ENCODE assay signal across 13 cellular contexts in genomic region chr2:240868286-240869108, GRCh38. TPM values are rescaled to one million over a fixed set of nuclear protein-coding genes. Genes with fewer than 3 reads are reported as not detected.
DNase-seq lines count a peak whose midpoint lies in the region; ATAC-seq and TF ChIP-seq lines count a peak whose summit lies in the region.
"Had no signal": no experiment of that assay in that cellular context is flagged by ENCODE, and none has a peak within 500 bp of the region (broad histone marks: within the 10 kb centered on the region; RNA-seq: fewer than 3 reads in every experiment).

AGXT (plus strand) TSS chr2:240868824; CDS start chr2:240868866, 42 bp downstream.

- H3K27ac ChIP-seq in SK-N-SH (ENCODE audit: low read depth in 2 of 2, low read length in 1 of 2) = no peak within 1 kb of the TSS
- H3K27ac ChIP-seq: KMS-11 had no signal

- H3K36me3 ChIP-seq in H7 (replicated peaks; ENCODE audit: control insufficient read depth, insufficient read depth, low read length) = no peaks in the 10 kb centered on the region
- no peaks in the 10 kb centered on the region for H3K36me3 ChIP-seq in adipocyte (ENCODE audit: control insufficient read depth, insufficient read depth, low read length, severe bottlenecking)
- no peaks in the 10 kb centered on the region for H3K36me3 ChIP-seq in mucosa of descending colon (ENCODE audit: low read depth)
- H3K36me3 ChIP-seq in SK-N-SH (replicated peaks in 1 of 2; ENCODE audit: control insufficient read depth in 1 of 2, insufficient read depth in 2 of 2, low read length in 1 of 2) = no peaks in the 10 kb centered on the region

- no peak within 1 kb of the TSS for H3K4me2 ChIP-seq in SK-N-SH
- H3K4me2 ChIP-seq: KMS-11 had no signal

- H3K4me3 ChIP-seq in H7 (ENCODE audit: insufficient read depth, low read depth, low read length) (no peak within 1 kb of the TSS), adipocyte (ENCODE audit: low read length) (no peak within 1 kb of the TSS), mucosa of descending colon (no peak within 1 kb of the TSS), SK-N-SH (ENCODE audit: low read depth in 2 of 2, low read length in 1 of 2) (no peak within 1 kb of the TSS)
- H3K4me3 ChIP-seq: lung had no signal

- H3K9me2 ChIP-seq in SK-N-SH = no peaks in the 10 kb centered on the region

- peak; percentile 51 for DNase-seq in H7
- peak; percentile 82 for DNase-seq in NCI-H146 treated with DMSO at 0.1 percent for 48 hours (lab: John Stamatoyannopoulos, UW; ENCODE audit: unreplicated experiment)
- peak; percentile 56 for DNase-seq in adipocyte (ENCODE audit: low read depth)
- DNase-seq in mucosa of descending colon = peak; percentile 66 to 81 (median 69)
- DNase-seq in NCI-H1436 treated with DMSO at 0.1 percent for 48 hours (lab: John Stamatoyannopoulos, UW) = no peak
- no peak for DNase-seq in SK-N-SH
- DNase-seq: activated naive CD8-positive, alpha-beta T cell treated with anti-CD3 and anti-CD28 coated beads, Interleukin-2, amount 10 ng/mL, durations not matched to agents 7 days and 5 days; HCEC 1CT; T-helper 2 cell had no signal

- no peak for TF ChIP-seq EP300 in SK-N-SH (IDR thresholded peaks at IDR 0.05; ENCODE audit: borderline replicate concordance in 1 of 2, low read depth in 1 of 2, low read length in 1 of 2)

- H3K27me3 ChIP-seq in H7 (ENCODE audit: control insufficient read depth, insufficient read depth, low read length) (no peaks in the 10 kb centered on the region), adipocyte (replicated peaks; ENCODE audit: control insufficient read depth, insufficient read depth, low read length) (peaks cover 71% of the 10 kb centered on the region), SK-N-SH (ENCODE audit: insufficient read depth) (peaks cover 2% of the 10 kb centered on the region; the same call in 1 of the 2 replicates)

- H3K9me3 ChIP-seq in adipocyte (ENCODE audit: control insufficient read depth, low read length) (no peaks in the 10 kb centered on the region), mucosa of descending colon (no peaks in the 10 kb centered on the region), SK-N-SH (no peaks in the 10 kb centered on the region)

- intact Hi-C loops in mucosa of descending colon (cut with DNase I, micrococcal nuclease) = no loop called here

- no peak for TF ChIP-seq CTCF in mucosa of descending colon (IDR thresholded peaks at IDR 0.05)
- no peak for TF ChIP-seq CTCF in SK-N-SH (IDR thresholded peaks at IDR 0.05)

- H2AFZ ChIP-seq in SK-N-SH (ENCODE audit: low read depth) = no peak within 1 kb of the TSS

- CTCF ChIA-PET in SK-N-SH (lab: Yijun Ruan, JAX) = interaction anchor here (1.6 to 1.8 kb wide), 2 partner anchors 14 to 28 kb away, joined by 5 to 6 read pairs; no protein-coding TSS in a partner anchor

- H4K20me1 ChIP-seq in SK-N-SH (ENCODE audit: insufficient read depth) = no peaks in the 10 kb centered on the region

- TF ChIP-seq RAD21 in SK-N-SH (IDR thresholded peaks at IDR 0.05; ENCODE audit: low read length) = no peak

- H3K4me1 ChIP-seq in adipocyte (ENCODE audit: control insufficient read depth, insufficient read depth, low read length) = no peaks in the 10 kb centered on the region
- H3K4me1 ChIP-seq in mucosa of descending colon (ENCODE audit: low read depth) = peaks cover 9% of the 10 kb centered on the region
- H3K4me1 ChIP-seq in SK-N-SH (ENCODE audit: control insufficient read depth in 1 of 2, insufficient read depth in 2 of 2, low read depth in 1 of 2, low read length in 1 of 2) = no peaks in the 10 kb centered on the region

- H3K9ac ChIP-seq in adipocyte (ENCODE audit: low read length) = no peak within 1 kb of the TSS
- no peak within 1 kb of the TSS for H3K9ac ChIP-seq in SK-N-SH
- H3K9ac ChIP-seq: KMS-11 had no signal

- H3K79me2 ChIP-seq in SK-N-SH (ENCODE audit: insufficient read depth) = no peaks in the 10 kb centered on the region

- POLR2A ChIA-PET in SK-N-SH (lab: Yijun Ruan, JAX) = no interaction called here

- 39% methylated on average over 11 of the region's 21 CpGs for WGBS in SK-N-SH (ENCODE audit: low lambda C conversion rate)

- H3F3A ChIP-seq in SK-N-SH (replicated peaks; ENCODE audit: insufficient read depth) = no peaks in the 10 kb centered on the region

- ATAC-seq in mucosa of descending colon (peak; percentile 87), HG03571 (IDR thresholded peaks at IDR 0.05; ENCODE audit: unreplicated experiment) (no peak), HG03442 (IDR thresholded peaks at IDR 0.05; ENCODE audit: unreplicated experiment) (no peak)

TF ChIP-seq in SK-N-SH, 30 proteins besides CTCF, POLR2A, EP300 and RAD21:
- TF ChIP-seq RCOR1 (IDR thresholded peaks at IDR 0.05; ENCODE audit: low read length) (no peak), GATA2 (CRISPR knock-in tag; IDR thresholded peaks at IDR 0.05) (no peak), YY1 (IDR thresholded peaks at IDR 0.05; ENCODE audit: low read depth) (no peak), FOXM1 (IDR thresholded peaks at IDR 0.05; ENCODE audit: low read depth) (no peak), RXRA (IDR thresholded peaks at IDR 0.05; ENCODE audit: borderline replicate concordance, low read depth) (no peak), MEF2A (IDR thresholded peaks at IDR 0.05; ENCODE audit: borderline replicate concordance, low read depth) (no peak), SIN3A (IDR thresholded peaks at IDR 0.05; ENCODE audit: borderline replicate concordance, low read depth, low read length) (no peak), PBX3 (IDR thresholded peaks at IDR 0.05) (no peak), USF2 (IDR thresholded peaks at IDR 0.05; ENCODE audit: borderline replicate concordance, low read depth, low read length) (no peak), FOXJ3 (CRISPR knock-in tag; IDR thresholded peaks at IDR 0.05) (no peak), ELF1 (IDR thresholded peaks at IDR 0.05) (no peak), NRF1 (IDR thresholded peaks at IDR 0.05; ENCODE audit: low read depth, low read length) (no peak)

RNA-seq across cellular contexts. Expression of gene AGXT, which starts in this region (rescaled TPM):
- total RNA-seq in H7 (2014; rRNA removed; shearing (Covaris generic)) = not detected in 2 replicates
- 1 to 10 TPM in 2 of 3 donors, under 1 TPM in 1; 0.22 to 4.1 (median 1.0) TPM for total RNA-seq in mucosa of descending colon
- polyA plus RNA-seq in SK-N-SH (2012; rRNA removed) = not detected in 2 replicates
- polyA plus RNA-seq in SK-N-SH (2012; cell fraction: cytosol; rRNA removed) = not detected in 2 replicates
- not detected in 2 replicates for polyA plus RNA-seq in SK-N-SH (2012; cell fraction: nucleus; rRNA removed)
- total RNA-seq: activated naive CD8-positive, alpha-beta T cell treated with anti-CD3 and anti-CD28 coated beads, Interleukin-2, amount 10 ng/mL, durations not matched to agents 7 days and 5 days had no signal

Comparison
In these comparisons a context has a peak if more than half of its experiments do, and no peak if none do; other contexts are left out.
1. Peak in DNase-seq in H7; RNA of the gene not detected or under 1 TPM.
2. DNase-seq: peak in NCI-H146 treated with DMSO at 0.1 percent for 48 hours (single experiment), adipocyte (single experiment) and mucosa of descending colon (3 of 3); none in NCI-H1436 treated with DMSO at 0.1 percent for 48 hours (single experiment) and SK-N-SH (single experiment).